27 cellular contexts compared by ENCODE assay signal in the genomic region with DNA sequence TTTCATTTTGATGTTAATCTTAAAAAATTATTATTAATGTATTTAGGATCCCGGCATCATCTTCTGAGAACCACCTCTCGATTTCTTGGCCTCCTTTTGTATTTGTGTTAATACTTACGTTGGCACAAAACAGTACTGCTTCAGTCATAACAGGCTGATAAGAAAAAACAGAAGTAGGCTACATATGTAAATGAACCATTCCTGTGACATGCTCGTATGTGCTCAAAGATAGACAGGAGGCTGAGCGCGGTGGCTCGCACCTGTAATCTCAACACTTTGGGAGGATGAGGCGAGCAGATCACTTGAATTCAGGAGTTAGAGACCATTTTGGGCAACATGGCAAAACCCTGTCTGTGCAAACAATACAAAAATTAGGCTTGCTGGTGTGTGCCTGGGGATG.
"Had no signal": no experiment of that assay in that cellular context is flagged by ENCODE, and none has a peak within 500 bp of the region (broad histone marks: within the 10 kb centered on the region; RNA-seq: fewer than 3 reads in every experiment).

No MANE protein-coding gene starts in this region.

- DNase-seq: islet precursor cell; left ventricle myocardium inferior; midbrain; mucosa of descending colon; naive thymus-derived CD4-positive, alpha-beta T cell; ovary; posterior cingulate gyrus; retina; right cardiac atrium; stimulated activated CD4-positive, alpha-beta T cell treated with anti-CD3 and anti-CD28 coated beads, Interleukin-12 subunit alpha, Interleukin-12 subunit beta, amount 100 ng/mL, for 4 hours; stimulated activated CD4-positive, alpha-beta T cell treated with anti-CD3 and anti-CD28 coated beads, Interleukin-15, amount 100 ng/mL, for 24 hours; stimulated activated CD4-positive, alpha-beta T cell treated with anti-CD3 and anti-CD28 coated beads, Interleukin-2, amount 100 ng/mL, for 24 hours; stimulated activated CD4-positive, alpha-beta T cell treated with anti-CD3 and anti-CD28 coated beads, Interleukin-4, amount 100 ng/mL, for 1 hour; stimulated activated naive CD4-positive, alpha-beta T cell; tibial artery; trophoblast cell; upper lobe of right lung; uterus had no signal

- H3K36me3 Mint-ChIP-seq: naive thymus-derived CD4-positive, alpha-beta T cell; natural killer cell treated with Interleukin-12 subunit alpha and Interleukin-12 subunit beta and Interleukin-15 and Interleukin-18, amount 100 ng/mL, for 72 hours; stimulated activated effector memory CD8-positive, alpha-beta T cell treated with anti-CD3 and anti-CD28 coated beads, Interleukin-12 subunit alpha, Interleukin-12 subunit beta, amount 100 ng/mL, for 72 hours had no signal

- H3K4me3 Mint-ChIP-seq: naive thymus-derived CD4-positive, alpha-beta T cell; natural killer cell treated with Interleukin-12 subunit alpha and Interleukin-12 subunit beta and Interleukin-15 and Interleukin-18, amount 100 ng/mL, for 72 hours; stimulated activated effector memory CD8-positive, alpha-beta T cell treated with anti-CD3 and anti-CD28 coated beads, Interleukin-12 subunit alpha, Interleukin-12 subunit beta, amount 100 ng/mL, for 72 hours; stimulated activated naive CD8-positive, alpha-beta T cell treated with anti-CD3 and anti-CD28 coated beads, Interleukin-15, Interleukin-2, amounts not matched to agents 100 ng/mL and 50 ng/mL, for 24 hours had no signal

- H3K4me3 ChIP-seq: left ventricle myocardium inferior, lung, mucosa of descending colon, ovary, prostate gland, skin epidermis, suprapubic skin, thoracic aorta, tibial artery, upper lobe of right lung, uterus had no signal

- H3K36me3 ChIP-seq: left ventricle myocardium inferior, ovary, prostate gland, suprapubic skin, thoracic aorta, tibial artery, upper lobe of right lung, uterus had no signal

- H3K27me3 ChIP-seq: ovary, suprapubic skin, tibial artery, upper lobe of right lung, uterus had no signal

- H3K4me1 ChIP-seq: left ventricle myocardium inferior, prostate gland, suprapubic skin, tibial artery, upper lobe of right lung, uterus had no signal

- H3K27ac ChIP-seq: left ventricle myocardium inferior, ovary, prostate gland, skin epidermis, suprapubic skin, thoracic aorta, tibial artery, upper lobe of right lung, uterus had no signal

- H3K9me3 Mint-ChIP-seq: natural killer cell treated with Interleukin-12 subunit alpha and Interleukin-12 subunit beta and Interleukin-15 and Interleukin-18, amount 100 ng/mL, for 72 hours; stimulated activated effector memory CD8-positive, alpha-beta T cell treated with anti-CD3 and anti-CD28 coated beads, Interleukin-12 subunit alpha, Interleukin-12 subunit beta, amount 100 ng/mL, for 72 hours; stimulated activated naive CD8-positive, alpha-beta T cell treated with anti-CD3 and anti-CD28 coated beads, Interleukin-15, Interleukin-2, amounts not matched to agents 100 ng/mL and 50 ng/mL, for 24 hours had no signal

- H3K4me1 Mint-ChIP-seq: stimulated activated effector memory CD8-positive, alpha-beta T cell treated with anti-CD3 and anti-CD28 coated beads, Interleukin-12 subunit alpha, Interleukin-12 subunit beta, amount 100 ng/mL, for 72 hours had no signal

- ATAC-seq: mucosa of descending colon; naive thymus-derived CD4-positive, alpha-beta T cell; natural killer cell treated with Interleukin-12 subunit alpha and Interleukin-12 subunit beta and Interleukin-15 and Interleukin-18, amount 100 ng/mL, for 72 hours; right cardiac atrium; sciatic nerve; stimulated activated effector memory CD8-positive, alpha-beta T cell treated with anti-CD3 and anti-CD28 coated beads, Interleukin-12 subunit alpha, Interleukin-12 subunit beta, amount 100 ng/mL, for 72 hours; upper lobe of right lung had no signal

- H3K9me3 ChIP-seq: left ventricle myocardium inferior, mucosa of descending colon, ovary, prostate gland, suprapubic skin, thoracic aorta, tibial artery, upper lobe of right lung, uterus had no signal

- H3K27ac Mint-ChIP-seq: naive thymus-derived CD4-positive, alpha-beta T cell; natural killer cell treated with Interleukin-12 subunit alpha and Interleukin-12 subunit beta and Interleukin-15 and Interleukin-18, amount 100 ng/mL, for 72 hours; stimulated activated effector memory CD8-positive, alpha-beta T cell treated with anti-CD3 and anti-CD28 coated beads, Interleukin-12 subunit alpha, Interleukin-12 subunit beta, amount 100 ng/mL, for 72 hours; stimulated activated naive CD8-positive, alpha-beta T cell treated with anti-CD3 and anti-CD28 coated beads, Interleukin-15, Interleukin-2, amounts not matched to agents 100 ng/mL and 50 ng/mL, for 24 hours had no signal
